In genomic region chr14:103385994-103386491, GRCh38 we compare ENCODE assay signal across 9 cellular contexts. TPM values are rescaled to one million over a fixed set of nuclear protein-coding genes. Genes with fewer than 3 reads are reported as not detected.
DNase-seq lines count a peak whose midpoint lies in the region; ATAC-seq, FAIRE-seq and TF ChIP-seq lines count a peak whose summit lies in the region.
"Had no signal": no experiment of that assay in that cellular context is flagged by ENCODE, and none has a peak within 500 bp of the region (broad histone marks: within the 10 kb centered on the region; RNA-seq: fewer than 3 reads in every experiment).

No MANE protein-coding gene starts in this region.

- H3K27me3 ChIP-seq in bronchial epithelial cell (ENCODE audit: control insufficient read depth, insufficient read depth, low read length) (no peaks in the 10 kb centered on the region), layer of hippocampus (ENCODE audit: control insufficient read depth, insufficient read depth, low read length) (no peaks in the 10 kb centered on the region)

- peak overlapping the region; percentile 77 for H3K4me3 ChIP-seq in bronchial epithelial cell (ENCODE audit: low read depth, low read length)

- in situ Hi-C loops in GM13977 (cut with MboI; ENCODE audit: low pct_unique_long_range_greater_than_20kb, low sequenced_read_pairs, unreplicated experiment) = no loop called here

- no peaks in the 10 kb centered on the region for H3K36me3 Mint-ChIP-seq in T-helper 17 cell (ENCODE audit: low read depth)

- H3K36me3 ChIP-seq in bronchial epithelial cell (ENCODE audit: control insufficient read depth, insufficient read depth, low read length) = no peaks in the 10 kb centered on the region

- peak overlapping the region; percentile 98 for H3K27ac ChIP-seq in layer of hippocampus (ENCODE audit: low read depth, low read length)

- peak; percentile 16 for ATAC-seq in GM18907 (IDR thresholded peaks at IDR 0.05; ENCODE audit: unreplicated experiment)
- peak; percentile 5 for ATAC-seq in HG03175 (IDR thresholded peaks at IDR 0.05; ENCODE audit: unreplicated experiment)
- ATAC-seq in T-helper 17 cell = no peak

- peak in 1 of 3 donors; percentile 24 for DNase-seq in T-helper 17 cell
- DNase-seq in bronchial epithelial cell (ENCODE audit: low read depth) = no peak
- peak; percentile 11 for DNase-seq in stimulated activated CD8-positive, alpha-beta memory T cell treated with anti-CD3 and anti-CD28 coated beads, Interleukin-12 subunit alpha, Interleukin-12 subunit beta, amount 100 ng/mL, for 1 hour (ENCODE audit: low read depth)
- DNase-seq in GM13977 (ENCODE audit: low spot score) = no peak
- no peak for DNase-seq in cerebellum (ENCODE audit: low spot score)

- H3K27me3 Mint-ChIP-seq in T-helper 17 cell = peaks cover 15% of the 10 kb centered on the region

- H3K27ac Mint-ChIP-seq in T-helper 17 cell = peak overlapping the region; percentile 94

- FAIRE-seq in bronchial epithelial cell (lab: Jason Lieb, UNC) = no peak
- FAIRE-seq: colon had no signal

- peak overlapping the region; percentile 96 for H3K4me3 Mint-ChIP-seq in T-helper 17 cell

- no peak for TF ChIP-seq CTCF in bronchial epithelial cell (IDR thresholded peaks at IDR 0.05; ENCODE audit: insufficient read depth, low read length, severe bottlenecking)
- TF ChIP-seq CTCF in GM13977 (IDR thresholded peaks at IDR 0.05; ENCODE audit: extremely low read depth, insufficient read depth, missing control alignments) = no peak

- H3K4me1 Mint-ChIP-seq in T-helper 17 cell = peaks cover 29% of the 10 kb centered on the region

- H3K9me3 ChIP-seq in T-helper 17 cell (ENCODE audit: control insufficient read depth, low read length, poor library complexity, severe bottlenecking) = no peaks in the 10 kb centered on the region

RNA-seq across cellular contexts. Expression of gene MARK3, which starts 0.8 kb away (rescaled TPM):
- 100 to 1,000 TPM; 121 to 136 TPM for total RNA-seq in T-helper 17 cell
- total RNA-seq in bronchial epithelial cell = 77.9 and 98.7 TPM in 2 replicates
- 153 TPM for total RNA-seq in cerebellum

RNA-seq across cellular contexts. Expression of gene EIF5, which starts 52.0 kb away (rescaled TPM):
- total RNA-seq in T-helper 17 cell (100 to 1,000 TPM; 649 to 800 TPM), bronchial epithelial cell (133 and 180 TPM in 2 replicates), cerebellum (129 TPM)
